15 cellular contexts compared by ENCODE assay signal in genomic region chr3:177906573-177907229, GRCh38.
DNase-seq lines count a peak whose midpoint lies in the region; ATAC-seq and TF ChIP-seq lines count a peak whose summit lies in the region.
"Had no signal": no experiment of that assay in that cellular context is flagged by ENCODE, and none has a peak within 500 bp of the region (broad histone marks: within the 10 kb centered on the region; RNA-seq: fewer than 3 reads in every experiment).

No MANE protein-coding gene starts in this region.

- H3K27me3 ChIP-seq in heart left ventricle = no peaks in the 10 kb centered on the region
- no peaks in the 10 kb centered on the region for H3K27me3 ChIP-seq in right cardiac atrium (ENCODE audit: control insufficient read depth, insufficient read depth)
- no peaks in the 10 kb centered on the region for H3K27me3 ChIP-seq in uterus
- H3K27me3 ChIP-seq: upper lobe of left lung had no signal

- TF ChIP-seq CTCF in heart left ventricle (IDR thresholded peaks at IDR 0.05) = no peak
- TF ChIP-seq CTCF in nephron (IDR thresholded peaks at IDR 0.05; ENCODE audit: unreplicated experiment in 3 of 3) = no peak
- TF ChIP-seq CTCF in uterus (IDR thresholded peaks at IDR 0.05) = no peak

- intact Hi-C loops in heart left ventricle (cut with DNase I) (loop anchor here in 1 of 10 donors (10.0 kb wide), 1 partner anchor 192 kb away; no protein-coding TSS in a partner anchor), right cardiac atrium (cut with DNase I) (no loop called here), uterus (cut with DNase I; ENCODE audit: low total_unique reads) (no loop called here)

- 84 to 91% (median 89%) methylated on average over 5 of the region's 5 CpGs for WGBS in heart left ventricle, 4 donors
- 80% methylated on average over 5 of the region's 5 CpGs for WGBS in right cardiac atrium

- H3K4me1 ChIP-seq in heart left ventricle = peaks cover 0 to 31% (median 12%) of the 10 kb centered on the region in 12 donors
- H3K4me1 ChIP-seq in right cardiac atrium (ENCODE audit: control insufficient read depth, insufficient read depth, low read length) = no peaks in the 10 kb centered on the region
- H3K4me1 ChIP-seq in uterus = peaks cover 8 to 9% of the 10 kb centered on the region in 2 donors

- DNase-seq in heart left ventricle = no peak
- DNase-seq in right cardiac atrium = no peak
- DNase-seq in uterus = no peak
- DNase-seq in cerebellum (ENCODE audit: low spot score) = no peak
- no peak for DNase-seq in stimulated activated CD4-positive, alpha-beta T cell treated with anti-CD3 and anti-CD28 coated beads, Interleukin-4, amount 100 ng/mL, for 1 hour
- DNase-seq: 8988T; effector memory CD8-positive, alpha-beta T cell; NCI-H1105 treated with DMSO at 0.1 percent for 48 hours; NCI-H524; small intestine; upper lobe of left lung had no signal

- H3K4me1 Mint-ChIP-seq in nephron = peaks cover 48% of the 10 kb centered on the region
- H3K4me1 Mint-ChIP-seq: activated naive CD4-positive, alpha-beta T cell treated with anti-CD3 and anti-CD28 coated beads, Interleukin-2, amount 50 U/mL, for 24 hours had no signal

- ATAC-seq in heart left ventricle (no peak), right cardiac atrium (no peak), HG02884 (IDR thresholded peaks at IDR 0.05; ENCODE audit: unreplicated experiment) (no peak)
- ATAC-seq: effector memory CD8-positive, alpha-beta T cell had no signal

- H3K4me3 Mint-ChIP-seq in nephron = no peak overlapping the region
- H3K4me3 Mint-ChIP-seq: activated naive CD4-positive, alpha-beta T cell treated with anti-CD3 and anti-CD28 coated beads, Interleukin-2, amount 50 U/mL, for 24 hours; effector memory CD8-positive, alpha-beta T cell had no signal

- H3K27ac ChIP-seq in heart left ventricle = peak overlapping the region in 7 of 12 donors; percentile 2 to 73 (median 61)
- no peak overlapping the region for H3K27ac ChIP-seq in right cardiac atrium (ENCODE audit: low read length)
- H3K27ac ChIP-seq in cingulate gyrus (ENCODE audit: low read depth, low read length) = peak overlapping the region; percentile 87
- H3K27ac ChIP-seq in uterus = peak overlapping the region; percentile 45 to 69

- H3K36me3 Mint-ChIP-seq in nephron (ENCODE audit: low read depth) = peaks cover 9% of the 10 kb centered on the region
- H3K36me3 Mint-ChIP-seq: activated naive CD4-positive, alpha-beta T cell treated with anti-CD3 and anti-CD28 coated beads, Interleukin-2, amount 50 U/mL, for 24 hours had no signal

- H3K9me3 Mint-ChIP-seq in nephron = peaks cover 13% of the 10 kb centered on the region

- TF ChIP-seq POLR2A in heart left ventricle (IDR thresholded peaks at IDR 0.05) (no peak), uterus (IDR thresholded peaks at IDR 0.05) (no peak)

- H3K27me3 Mint-ChIP-seq in nephron (ENCODE audit: low read depth) = no peaks in the 10 kb centered on the region
- H3K27me3 Mint-ChIP-seq: activated naive CD4-positive, alpha-beta T cell treated with anti-CD3 and anti-CD28 coated beads, Interleukin-2, amount 50 U/mL, for 24 hours; effector memory CD8-positive, alpha-beta T cell had no signal

- H3K4me3 ChIP-seq in heart left ventricle (no peak overlapping the region), right cardiac atrium (ENCODE audit: low read length) (no peak overlapping the region), uterus (no peak overlapping the region)
- H3K4me3 ChIP-seq: upper lobe of left lung had no signal

- peak overlapping the region; percentile 79 to 84 (median 80) for H3K27ac Mint-ChIP-seq in nephron
- H3K27ac Mint-ChIP-seq: activated naive CD4-positive, alpha-beta T cell treated with anti-CD3 and anti-CD28 coated beads, Interleukin-2, amount 50 U/mL, for 24 hours; effector memory CD8-positive, alpha-beta T cell had no signal

- no peaks in the 10 kb centered on the region for H3K9me3 ChIP-seq in heart left ventricle
- no peaks in the 10 kb centered on the region for H3K9me3 ChIP-seq in right cardiac atrium (ENCODE audit: control insufficient read depth, low read length)
- no peaks in the 10 kb centered on the region for H3K9me3 ChIP-seq in uterus
- H3K9me3 ChIP-seq: upper lobe of left lung had no signal

- no peaks in the 10 kb centered on the region for H3K36me3 ChIP-seq in heart left ventricle
- H3K36me3 ChIP-seq in uterus = no peaks in the 10 kb centered on the region
- H3K36me3 ChIP-seq: upper lobe of left lung had no signal
